In the genomic region with DNA sequence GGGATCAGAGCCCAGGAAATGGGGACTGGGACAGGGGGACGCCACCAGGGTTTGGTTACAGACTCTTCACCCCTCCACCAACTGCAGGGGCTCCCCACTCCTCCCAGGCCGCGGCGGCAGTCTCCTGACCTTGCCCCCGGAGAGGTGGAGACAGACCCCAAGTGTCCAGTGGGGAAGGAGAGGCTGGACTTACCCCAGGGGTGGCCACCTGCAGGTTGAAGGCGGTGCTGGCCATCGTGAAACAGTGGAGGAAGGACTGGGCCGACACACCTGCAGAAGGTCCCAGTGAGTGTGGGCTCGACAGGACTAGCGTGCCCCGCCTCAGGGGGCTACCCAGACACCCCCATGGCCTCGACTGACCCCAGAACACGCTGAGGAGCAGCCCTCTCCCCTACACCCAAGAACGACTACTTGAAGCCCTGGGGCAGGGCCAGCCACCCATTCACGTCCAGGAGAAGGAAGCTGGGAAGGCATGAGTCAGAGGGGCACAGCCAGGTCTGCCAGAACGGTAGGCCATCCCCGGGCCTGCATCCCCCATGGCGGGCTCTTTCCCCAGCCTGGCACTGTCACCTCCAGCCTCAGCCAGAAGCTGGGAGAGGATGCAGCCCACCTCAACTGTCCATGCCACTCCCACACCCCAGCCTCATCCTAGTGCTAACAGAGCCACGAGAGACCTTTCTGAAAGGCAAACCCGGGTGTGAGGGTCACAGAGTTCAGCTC, we compare ENCODE assay signal across 9 cellular contexts. TPM values are rescaled to one million over a fixed set of nuclear protein-coding genes. Genes with fewer than 3 reads are reported as not detected.
DNase-seq lines count a peak whose midpoint lies in the region; ATAC-seq and TF ChIP-seq lines count a peak whose summit lies in the region.
"Had no signal": no experiment of that assay in that cellular context is flagged by ENCODE, and none has a peak within 500 bp of the region (broad histone marks: within the 10 kb centered on the region; RNA-seq: fewer than 3 reads in every experiment).

No MANE protein-coding gene starts in this region.

- H4K20me1 ChIP-seq in HCT116 (ENCODE audit: insufficient read depth): no peaks in the 10 kb centered on the region

- H3K27me3 Mint-ChIP-seq in activated naive CD8-positive, alpha-beta T cell: no peaks in the 10 kb centered on the region

- TF ChIP-seq RAD21 in HCT116 (IDR thresholded peaks at IDR 0.05; ENCODE audit: low read depth): no peak

- H3K9me2 ChIP-seq in HCT116 (ENCODE audit: insufficient read depth): no peaks in the 10 kb centered on the region

- H3K27ac ChIP-seq in A673 (ENCODE audit: low read depth, low read length, poor library complexity, severe bottlenecking) (no peak overlapping the region), HCT116 (ENCODE audit: low read depth, low read length) (peak overlapping the region; percentile 95; the same call in 1 of the 2 replicates)
- H3K27ac ChIP-seq: upper lobe of left lung had no signal

- peak overlapping the region; percentile 99 for H3K9ac ChIP-seq in HCT116 (ENCODE audit: low read length)

- TF ChIP-seq POLR2A in HCT116 (IDR thresholded peaks at IDR 0.05; ENCODE audit: borderline replicate concordance, extremely low read depth, insufficient read depth, insufficient read length): no peak

- POLR2A ChIA-PET in A673 (lab: Charles Lee; ENCODE audit: low non-redundant PET): interaction anchor here (0.6 kb wide), 1 partner anchor 135 kb away, joined by 4 read pairs; no protein-coding TSS in a partner anchor
- POLR2A ChIA-PET in HCT116 (lab: Charles Lee): interaction anchor here (0.8 kb wide), 1 partner anchor 11 kb away, joined by 4 read pairs; no protein-coding TSS in a partner anchor

- H3K79me2 ChIP-seq in HCT116 (ENCODE audit: insufficient read depth, low read length): peaks cover 89% of the 10 kb centered on the region

- RAD21 ChIA-PET in HCT116 (lab: Charles Lee; ENCODE audit: low non-redundant PET in 1 of 2, low total read pairs in 2 of 2, uncharacterized antibody in 2 of 2, unreplicated experiment in 2 of 2): no interaction called here

- no peaks in the 10 kb centered on the region for H3K9me3 Mint-ChIP-seq in activated naive CD8-positive, alpha-beta T cell (ENCODE audit: low read depth)

- peaks cover 23% of the 10 kb centered on the region for H3K4me1 Mint-ChIP-seq in activated naive CD8-positive, alpha-beta T cell (ENCODE audit: low read depth)

- CTCF ChIA-PET in A673 (lab: Charles Lee) (no interaction called here), HCT116 (lab: Charles Lee) (interaction anchor here (1.0 to 1.7 kb wide), 4 partner anchors 9 to 33 kb away, joined by 3 to 4 read pairs (median 3); no protein-coding TSS in a partner anchor)

- DNase-seq in A673 (ENCODE audit: low spot score) (no peak), HCT116 (ENCODE audit: low read depth, low spot score) (no peak), iris pigment epithelial cell (ENCODE audit: low read depth) (peak; percentile 56), NCI-H128 (lab: John Stamatoyannopoulos, UW; ENCODE audit: unreplicated experiment) (no peak)

- H3K27me3 ChIP-seq in A673 (replicated peaks; ENCODE audit: insufficient read depth, low read depth, low read length, poor library complexity) (no peaks in the 10 kb centered on the region), HCT116 (ENCODE audit: insufficient read depth, low read length) (no peaks in the 10 kb centered on the region)
- H3K27me3 ChIP-seq: upper lobe of left lung had no signal

- BruUV-seq in A673 (replicated peaks; lab: Mats Ljungman, UMichigan) (TSS peak; percentile 16), HCT116 (replicated peaks; lab: Mats Ljungman, UMichigan) (no TSS peak)

- peak overlapping the region; percentile 92 for H3K4me2 ChIP-seq in HCT116 (ENCODE audit: low read length)

- H3K4me3 Mint-ChIP-seq in activated naive CD8-positive, alpha-beta T cell: peak overlapping the region; percentile 77

- ATAC-seq in HCT116: no peak
- no peak for ATAC-seq in GM21526 (IDR thresholded peaks at IDR 0.05; ENCODE audit: low FRiP score, unreplicated experiment)
- no peak for ATAC-seq in HG02798 (IDR thresholded peaks at IDR 0.05; ENCODE audit: poor library complexity, unreplicated experiment)
- ATAC-seq in GM18517 (IDR thresholded peaks at IDR 0.05; ENCODE audit: unreplicated experiment): no peak

- no peak overlapping the region for H3K4me3 ChIP-seq in A673 (ENCODE audit: low read depth, low read length, poor library complexity, severe bottlenecking)
- peak overlapping the region; percentile 4 to 9; a peak in 2 of 4 replicates for H3K4me3 ChIP-seq in HCT116 (replicated peaks in 1 of 2; ENCODE audit: low read depth in 1 of 2, low read length in 2 of 2)

- peaks cover 27% of the 10 kb centered on the region for H3K36me3 ChIP-seq in A673 (ENCODE audit: insufficient read depth, low read length, poor library complexity, severe bottlenecking)
- peaks cover 18 to 38% of the 10 kb centered on the region in 2 experiments; a peak in 3 of 4 replicates for H3K36me3 ChIP-seq in HCT116 (ENCODE audit: control insufficient read depth in 1 of 2, insufficient read depth in 2 of 2, low read length in 2 of 2)

- intact Hi-C loops in A673 (cut with micrococcal nuclease; ENCODE audit: unreplicated experiment) (no loop called here), HCT116 (cut with micrococcal nuclease) (no loop called here)

- TF ChIP-seq CTCF in A673 (conservative IDR thresholded peaks at IDR 0.05; ENCODE audit: low read depth, low read length) (no peak), HCT116 (IDR thresholded peaks at IDR 0.05 in 2 of 3, conservative IDR thresholded peaks at IDR 0.05 in 1 of 3; ENCODE audit: borderline replicate concordance in 1 of 3, insufficient read depth in 1 of 3, low read depth in 2 of 3, low read length in 2 of 3) (0 out of 6 replicates have a peak, but pooled peaks of 1 of the 3 experiments have one; percentile 5)

- H3K9me3 ChIP-seq in A673 (ENCODE audit: low read depth, low read length, poor library complexity, severe bottlenecking) (no peaks in the 10 kb centered on the region), HCT116 (ENCODE audit: control insufficient read depth in 1 of 2, insufficient read depth in 1 of 2, low read depth in 1 of 2, low read length in 2 of 2) (no peaks in the 10 kb centered on the region)
- H3K9me3 ChIP-seq: upper lobe of left lung had no signal

- H3K27ac Mint-ChIP-seq in activated naive CD8-positive, alpha-beta T cell: no peak overlapping the region

- no peaks in the 10 kb centered on the region for H3K36me3 Mint-ChIP-seq in activated naive CD8-positive, alpha-beta T cell

- H2AFZ ChIP-seq in HCT116 (ENCODE audit: low read depth, low read length, poor library complexity, severe bottlenecking): no peak overlapping the region

- H3K4me1 ChIP-seq in A673 (ENCODE audit: insufficient read depth, low read length, poor library complexity, severe bottlenecking): peaks cover 9% of the 10 kb centered on the region
- H3K4me1 ChIP-seq in HCT116 (ENCODE audit: control insufficient read depth in 1 of 2, insufficient read depth in 2 of 2, low read length in 2 of 2): peaks cover 15 to 32% of the 10 kb centered on the region in 2 experiments

TF ChIP-seq in HCT116, 20 proteins besides CTCF, POLR2A, EP300 and RAD21:
- TF ChIP-seq SRF (IDR thresholded peaks at IDR 0.05; ENCODE audit: low read depth): no peak
- no peak for TF ChIP-seq ELF1 (IDR thresholded peaks at IDR 0.05; ENCODE audit: borderline replicate concordance, low read depth)
- TF ChIP-seq POLR2AphosphoS5 (IDR thresholded peaks at IDR 0.05; ENCODE audit: low read depth, low read length): no peak
- TF ChIP-seq, protein P1, sequence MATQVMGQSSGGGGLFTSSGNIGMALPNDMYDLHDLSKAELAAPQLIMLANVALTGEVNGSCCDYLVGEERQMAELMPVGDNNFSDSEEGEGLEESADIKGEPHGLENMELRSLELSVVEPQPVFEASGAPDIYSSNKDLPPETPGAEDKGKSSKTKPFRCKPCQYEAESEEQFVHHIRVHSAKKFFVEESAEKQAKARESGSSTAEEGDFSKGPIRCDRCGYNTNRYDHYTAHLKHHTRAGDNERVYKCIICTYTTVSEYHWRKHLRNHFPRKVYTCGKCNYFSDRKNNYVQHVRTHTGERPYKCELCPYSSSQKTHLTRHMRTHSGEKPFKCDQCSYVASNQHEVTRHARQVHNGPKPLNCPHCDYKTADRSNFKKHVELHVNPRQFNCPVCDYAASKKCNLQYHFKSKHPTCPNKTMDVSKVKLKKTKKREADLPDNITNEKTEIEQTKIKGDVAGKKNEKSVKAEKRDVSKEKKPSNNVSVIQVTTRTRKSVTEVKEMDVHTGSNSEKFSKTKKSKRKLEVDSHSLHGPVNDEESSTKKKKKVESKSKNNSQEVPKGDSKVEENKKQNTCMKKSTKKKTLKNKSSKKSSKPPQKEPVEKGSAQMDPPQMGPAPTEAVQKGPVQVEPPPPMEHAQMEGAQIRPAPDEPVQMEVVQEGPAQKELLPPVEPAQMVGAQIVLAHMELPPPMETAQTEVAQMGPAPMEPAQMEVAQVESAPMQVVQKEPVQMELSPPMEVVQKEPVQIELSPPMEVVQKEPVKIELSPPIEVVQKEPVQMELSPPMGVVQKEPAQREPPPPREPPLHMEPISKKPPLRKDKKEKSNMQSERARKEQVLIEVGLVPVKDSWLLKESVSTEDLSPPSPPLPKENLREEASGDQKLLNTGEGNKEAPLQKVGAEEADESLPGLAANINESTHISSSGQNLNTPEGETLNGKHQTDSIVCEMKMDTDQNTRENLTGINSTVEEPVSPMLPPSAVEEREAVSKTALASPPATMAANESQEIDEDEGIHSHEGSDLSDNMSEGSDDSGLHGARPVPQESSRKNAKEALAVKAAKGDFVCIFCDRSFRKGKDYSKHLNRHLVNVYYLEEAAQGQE (IDR thresholded peaks at IDR 0.05; ENCODE audit: low read depth): no peak
- TF ChIP-seq ZNF274 (IDR thresholded peaks at IDR 0.05; ENCODE audit: low read depth, low read length): no peak

RNA-seq across cellular contexts. Expression of a gene that starts 2.3 kb away (rescaled TPM):
- total RNA-seq in A673 (2021) (81.3 and 82.9 TPM in 2 replicates), HCT116 (2021; ENCODE audit: unreplicated experiment) (88.7 TPM)
- polyA plus RNA-seq in HCT116 (2012): 31.8 and 45.0 TPM in 2 replicates

RNA-seq across cellular contexts. Expression of a gene that starts 14.9 kb away (rescaled TPM):
- total RNA-seq in A673 (2021): 0.24 and 0.52 TPM in 2 replicates
- total RNA-seq in HCT116 (2021; ENCODE audit: unreplicated experiment): 0.27 TPM
- 0.08 and 0.10 TPM in 2 replicates for polyA plus RNA-seq in HCT116 (2012)
- total RNA-seq: upper lobe of left lung had no signal

RNA-seq across cellular contexts. Expression of a gene that starts 23.0 kb away (rescaled TPM):
- total RNA-seq in A673 (2021) (33.3 and 38.1 TPM in 2 replicates), HCT116 (2021; ENCODE audit: unreplicated experiment) (62.0 TPM)
- 39.4 and 52.2 TPM in 2 replicates for polyA plus RNA-seq in HCT116 (2012)

RNA-seq across cellular contexts. Expression of a gene that starts 27.8 kb away (rescaled TPM):
- total RNA-seq in A673 (2021) (173 and 175 TPM in 2 replicates), HCT116 (2021; ENCODE audit: unreplicated experiment) (242 TPM)
- polyA plus RNA-seq in HCT116 (2012): 186 and 202 TPM in 2 replicates

RNA-seq across cellular contexts. Expression of a gene that starts 30.0 kb away (rescaled TPM):
- total RNA-seq in A673 (2021): 20.6 and 23.9 TPM in 2 replicates
- total RNA-seq in HCT116 (2021; ENCODE audit: unreplicated experiment): 41.5 TPM
- 28.2 and 28.3 TPM in 2 replicates for polyA plus RNA-seq in HCT116 (2012)
